Comparison of ENCODE assay signal across 31 cellular contexts in the genomic region with DNA sequence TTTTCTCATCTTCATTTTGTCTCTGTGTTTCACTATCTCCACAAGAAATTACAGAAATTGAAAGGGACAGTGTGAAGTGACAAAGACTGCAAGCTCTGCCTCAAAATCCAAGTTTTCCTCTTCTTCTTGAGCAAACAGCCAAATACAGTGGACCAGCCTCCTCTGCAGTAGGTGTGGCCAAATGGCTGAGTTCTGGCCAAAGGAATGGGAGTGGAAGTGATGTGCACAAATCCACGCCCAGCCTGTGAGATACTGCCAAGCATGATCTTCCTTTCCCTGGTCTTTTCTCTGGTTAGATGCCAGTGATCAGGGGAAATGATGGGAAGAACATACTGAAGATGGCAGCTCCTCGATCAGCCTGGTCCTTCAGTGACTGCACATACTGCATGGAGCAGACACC.
DNase-seq lines count a peak whose midpoint lies in the region; TF ChIP-seq lines count a peak whose summit lies in the region.
"Had no signal": no experiment of that assay in that cellular context is flagged by ENCODE, and none has a peak within 500 bp of the region (broad histone marks: within the 10 kb centered on the region; RNA-seq: fewer than 3 reads in every experiment).

No MANE protein-coding gene starts in this region.

- no peak overlapping the region for H3K23ac ChIP-seq in mesendoderm (ENCODE audit: low read length)

- H3K4me2 ChIP-seq in GM23248 (ENCODE audit: unreplicated experiment) (peak overlapping the region; percentile 7), mesendoderm (ENCODE audit: low read length) (no peak overlapping the region)
- H3K4me2 ChIP-seq: GM23338 had no signal

- TF ChIP-seq CTCF in AG10803 (conservative IDR thresholded peaks at IDR 0.05; ENCODE audit: low read length) (no peak), VCaP (conservative IDR thresholded peaks at IDR 0.05) (no peak), endodermal cell (conservative IDR thresholded peaks at IDR 0.05) (no peak)

- H3K27ac ChIP-seq in GM23248 (no peak overlapping the region), VCaP (peak overlapping the region; percentile 27), mesendoderm (ENCODE audit: low read depth, low read length) (no peak overlapping the region), endodermal cell (ENCODE audit: low read depth, low read length) (no peak overlapping the region)
- H3K27ac ChIP-seq: foreskin keratinocyte, heart right ventricle, psoas muscle, SJCRH30, WERI-Rb-1 had no signal

- peaks cover 6% of the 10 kb centered on the region for H3K27me3 Mint-ChIP-seq in endodermal cell (ENCODE audit: insufficient read depth)
- H3K27me3 Mint-ChIP-seq: activated naive CD4-positive, alpha-beta T cell treated with anti-CD3 and anti-CD28 coated beads, Interleukin-2, amount 50 U/mL, for 24 hours; stimulated activated memory B cell treated with anti-CD40 and anti-IgM and Interleukin-4, amounts not matched to agents 10 μg/mL and 1 μg/mL and 100 μg/mL, for 72 hours had no signal

- no peak overlapping the region for H3K56ac ChIP-seq in mesendoderm (ENCODE audit: low read length)

- H3K4ac ChIP-seq in mesendoderm (ENCODE audit: low read depth, low read length): no peak overlapping the region

- no peaks in the 10 kb centered on the region for H3K9me2 ChIP-seq in GM23248 (ENCODE audit: insufficient read depth)

- no peak overlapping the region for H2AK5ac ChIP-seq in mesendoderm (ENCODE audit: low read length)

- no peaks in the 10 kb centered on the region for H3K4me1 Mint-ChIP-seq in endodermal cell
- H3K4me1 Mint-ChIP-seq: activated naive CD4-positive, alpha-beta T cell treated with anti-CD3 and anti-CD28 coated beads, Interleukin-2, amount 50 U/mL, for 24 hours; GM23338; naive B cell; stimulated activated memory B cell treated with anti-CD40 and anti-IgM and Interleukin-4, amounts not matched to agents 10 μg/mL and 1 μg/mL and 100 μg/mL, for 72 hours had no signal

- in situ Hi-C loops in GM23248 (cut with MboI): no loop called here

- H3K79me2 ChIP-seq in GM23248 (ENCODE audit: insufficient read depth) (no peaks in the 10 kb centered on the region), mesendoderm (ENCODE audit: control insufficient read depth, insufficient read depth, low read length) (no peaks in the 10 kb centered on the region)

- no peaks in the 10 kb centered on the region for H3K9me3 Mint-ChIP-seq in endodermal cell
- H3K9me3 Mint-ChIP-seq: activated naive CD4-positive, alpha-beta T cell treated with anti-CD3 and anti-CD28 coated beads, Interleukin-2, amount 50 U/mL, for 24 hours; activated T-helper 2 cell treated with anti-CD3 and anti-CD28 coated beads, Interferon-gamma antibody, Interleukin-2, Interleukin-4, amounts not matched to agents 10 μg/mL and 5 μg/mL and 100 μg/mL, durations not matched to agents 14 hours and 24 hours and 36 hours; GM23338; stimulated activated memory B cell treated with anti-CD40 and anti-IgM and Interleukin-4, amounts not matched to agents 10 μg/mL and 1 μg/mL and 100 μg/mL, for 72 hours had no signal

- no peaks in the 10 kb centered on the region for H4K20me1 ChIP-seq in GM23248 (ENCODE audit: insufficient read depth)

- H3K4me3 ChIP-seq in AG10803 (ENCODE audit: low read length) (no peak overlapping the region), GM23248 (no peak overlapping the region), mesendoderm (ENCODE audit: low read length) (no peak overlapping the region), endodermal cell (ENCODE audit: low read length) (no peak overlapping the region)
- H3K4me3 ChIP-seq: GM23338, heart right ventricle, psoas muscle, SJCRH30 had no signal

- no peak overlapping the region for H3K18ac ChIP-seq in mesendoderm (ENCODE audit: low read length)

- no peak overlapping the region for H2BK5ac ChIP-seq in mesendoderm (ENCODE audit: low read length)

- H3K27me3 ChIP-seq in GM23248 (replicated peaks; ENCODE audit: insufficient read depth) (no peaks in the 10 kb centered on the region), mesendoderm (ENCODE audit: insufficient read depth, low read length, poor library complexity) (no peaks in the 10 kb centered on the region), endodermal cell (ENCODE audit: control insufficient read depth, insufficient read depth, low read length, poor library complexity, severe bottlenecking) (no peaks in the 10 kb centered on the region)
- H3K27me3 ChIP-seq: foreskin keratinocyte, heart right ventricle, SJCRH30 had no signal

- no peak overlapping the region for H4K8ac ChIP-seq in mesendoderm (ENCODE audit: low read depth, low read length)

- peak overlapping the region; percentile 71 for H2AFZ ChIP-seq in GM23248
- H2AFZ ChIP-seq: GM23338 had no signal

- H3K9me3 ChIP-seq in GM23248 (ENCODE audit: low read depth) (no peaks in the 10 kb centered on the region), endodermal cell (ENCODE audit: control insufficient read depth, low read length) (no peaks in the 10 kb centered on the region)
- H3K9me3 ChIP-seq: heart right ventricle, psoas muscle, SJCRH30 had no signal

- H2BK120ac ChIP-seq in mesendoderm (ENCODE audit: low read depth, low read length): no peak overlapping the region

- 7% methylated on average over 2 of the region's 2 CpGs for WGBS in GM23248 (ENCODE audit: low coverage in 1 of 2, low lambda C conversion rate in 2 of 2, missing lambda C conversion rate in 2 of 2), 2 experiments
- no CpG with 5 or more reads among the region's 2 CpGs for WGBS in mesendoderm (ENCODE audit: extremely low coverage, insufficient coverage, low lambda C conversion rate)
- WGBS in endodermal cell (ENCODE audit: insufficient coverage in 1 of 2, insufficient read length in 1 of 2), 2 experiments: 88 to 100% methylated on average over 1 to 2 of the region's 2 CpGs

- H3K9ac ChIP-seq in GM23248: no peak overlapping the region
- no peak overlapping the region for H3K9ac ChIP-seq in mesendoderm (ENCODE audit: low read length)
- H3K9ac ChIP-seq in endodermal cell (ENCODE audit: extremely low read depth, low read length, poor library complexity, severe bottlenecking): no peak overlapping the region

- no peaks in the 10 kb centered on the region for H3K36me3 Mint-ChIP-seq in endodermal cell (ENCODE audit: low read depth)
- H3K36me3 Mint-ChIP-seq: activated naive CD4-positive, alpha-beta T cell treated with anti-CD3 and anti-CD28 coated beads, Interleukin-2, amount 50 U/mL, for 24 hours; naive B cell; stimulated activated memory B cell treated with anti-CD40 and anti-IgM and Interleukin-4, amounts not matched to agents 10 μg/mL and 1 μg/mL and 100 μg/mL, for 72 hours had no signal

- H3K27ac Mint-ChIP-seq in endodermal cell: no peak overlapping the region
- H3K27ac Mint-ChIP-seq: activated naive CD4-positive, alpha-beta T cell treated with anti-CD3 and anti-CD28 coated beads, Interleukin-2, amount 50 U/mL, for 24 hours; activated T-helper 2 cell treated with anti-CD3 and anti-CD28 coated beads, Interferon-gamma antibody, Interleukin-2, Interleukin-4, amounts not matched to agents 10 μg/mL and 5 μg/mL and 100 μg/mL, durations not matched to agents 14 hours and 24 hours and 36 hours; GM23338; naive B cell; stimulated activated memory B cell treated with anti-CD40 and anti-IgM and Interleukin-4, amounts not matched to agents 10 μg/mL and 1 μg/mL and 100 μg/mL, for 72 hours had no signal

- H3K36me3 ChIP-seq in GM23248 (ENCODE audit: low read depth): no peaks in the 10 kb centered on the region
- no peaks in the 10 kb centered on the region for H3K36me3 ChIP-seq in mesendoderm (ENCODE audit: control insufficient read depth, insufficient read depth, low read length)
- no peaks in the 10 kb centered on the region for H3K36me3 ChIP-seq in endodermal cell (ENCODE audit: control insufficient read depth, insufficient read depth, low read length)
- H3K36me3 ChIP-seq: heart right ventricle, SJCRH30, WERI-Rb-1 had no signal

- no peaks in the 10 kb centered on the region for H3F3A ChIP-seq in GM23248 (ENCODE audit: insufficient read depth)

- no peaks in the 10 kb centered on the region for H3K79me1 ChIP-seq in mesendoderm (ENCODE audit: low read length)

- H4K5ac ChIP-seq in mesendoderm (ENCODE audit: low read length): no peak overlapping the region

- H2BK15ac ChIP-seq in mesendoderm (replicated peaks; ENCODE audit: low read depth): no peak overlapping the region

- peak; percentile 22 for DNase-seq in AG10803 (ENCODE audit: low read depth)
- DNase-seq in GM23248: peak; percentile 50
- DNase-seq in fibroblast of the conjunctiva (ENCODE audit: low read depth): peak; percentile 20
- DNase-seq in mesendoderm: no peak
- DNase-seq in endodermal cell: no peak
- DNase-seq in LoVo (ENCODE audit: low spot score): no peak
- DNase-seq: activated CD4-positive, alpha-beta T cell treated with anti-CD3 and anti-CD28 coated beads for 48 hours; activated CD8-positive, alpha-beta memory T cell treated with anti-CD3 and anti-CD28 coated beads for 24 hours; activated T-cell treated with anti-CD3 and anti-CD28 coated beads for 4 hours; amygdala; DMS79; foreskin keratinocyte; heart right ventricle; Karpas-422; midbrain; naive B cell; NCI-H1436 treated with DMSO at 0.1 percent for 48 hours; NCI-H2081 treated with DMSO at 0.1 percent for 48 hours; NCI-H748 treated with DMSO at 0.1 percent for 48 hours; nucleus accumbens; psoas muscle; SJCRH30; substantia nigra; T1000; trophoblast cell; WERI-Rb-1 had no signal

- H3K4me1 ChIP-seq in GM23248 (ENCODE audit: insufficient read depth) (no peaks in the 10 kb centered on the region), mesendoderm (ENCODE audit: control insufficient read depth, low read depth, low read length) (no peaks in the 10 kb centered on the region), endodermal cell (ENCODE audit: control insufficient read depth, insufficient read depth, low read length) (no peaks in the 10 kb centered on the region)
- H3K4me1 ChIP-seq: foreskin keratinocyte, heart right ventricle, psoas muscle, SJCRH30 had no signal

- no peak overlapping the region for H3K4me3 Mint-ChIP-seq in endodermal cell
- H3K4me3 Mint-ChIP-seq: activated naive CD4-positive, alpha-beta T cell treated with anti-CD3 and anti-CD28 coated beads, Interleukin-2, amount 50 U/mL, for 24 hours; GM23338; naive B cell; stimulated activated memory B cell treated with anti-CD40 and anti-IgM and Interleukin-4, amounts not matched to agents 10 μg/mL and 1 μg/mL and 100 μg/mL, for 72 hours had no signal

Comparison
In these comparisons a context has a peak if more than half of its experiments do, and no peak if none do; other contexts are left out.
1. DNase-seq: peak in AG10803 (single experiment), GM23248 (single experiment) and fibroblast of the conjunctiva (single experiment); none in mesendoderm (single experiment), endodermal cell (single experiment) and LoVo (single experiment).